ENCODE assay signal across 21 cellular contexts in the genomic region with DNA sequence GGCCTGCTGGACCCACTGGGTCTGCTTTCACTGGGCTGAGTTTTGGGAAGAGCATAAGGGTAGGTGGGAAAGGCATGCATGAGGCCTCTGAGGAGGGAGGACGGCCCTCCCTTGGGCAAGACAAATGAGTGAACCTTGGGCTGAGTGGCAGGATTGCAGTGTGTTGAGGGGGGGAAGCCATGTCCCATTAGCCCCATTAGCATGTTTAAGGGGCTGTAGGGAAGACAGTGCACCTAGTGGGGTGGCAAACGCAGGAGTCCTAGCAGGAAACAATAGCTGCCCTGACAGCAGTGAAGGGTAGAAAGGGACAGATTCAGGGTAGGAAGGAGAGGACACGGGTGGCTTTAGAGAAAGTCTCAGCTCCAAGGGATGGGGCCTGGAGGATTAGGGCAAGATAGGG. TPM values are rescaled to one million over a fixed set of nuclear protein-coding genes. Genes with fewer than 3 reads are reported as not detected.
DNase-seq lines count a peak whose midpoint lies in the region; ATAC-seq, FAIRE-seq and TF ChIP-seq lines count a peak whose summit lies in the region.
"Had no signal": no experiment of that assay in that cellular context is flagged by ENCODE, and none has a peak within 500 bp of the region (broad histone marks: within the 10 kb centered on the region; RNA-seq: fewer than 3 reads in every experiment).

No MANE protein-coding gene starts in this region.

- no peak for DNase-seq in activated naive CD4-positive, alpha-beta T cell treated with anti-CD3 and anti-CD28 coated beads, Interleukin-2, amount 50 U/mL, for 72 hours (ENCODE audit: low spot score in 2 of 2)
- DNase-seq in activated naive CD4-positive, alpha-beta T cell (lab: John Stamatoyannopoulos, UW) = no peak
- DNase-seq in WTC11 (ENCODE audit: low spot score) = no peak
- DNase-seq in glutamatergic neuron = no peak
- DNase-seq in stimulated activated effector memory CD8-positive, alpha-beta T cell treated with anti-CD3 and anti-CD28 coated beads, Interleukin-12 subunit alpha, Interleukin-12 subunit beta, amount 100 ng/mL, for 72 hours (ENCODE audit: low spot score in 2 of 2) = no peak
- DNase-seq in H54 (ENCODE audit: insufficient read length, low spot score) = no peak
- no peak for DNase-seq in effector CD4-positive, alpha-beta T cell
- DNase-seq in NCI-H526 treated with DMSO at 0.1 percent for 48 hours (lab: John Stamatoyannopoulos, UW) = no peak
- DNase-seq: BE2C; Caco-2; CD4-positive, CD25-positive, alpha-beta regulatory T cell; Kasumi-1; MG63; NCI-H1048; NCI-H1436; NCI-H2029; NCI-H2171 had no signal

- no peak for ATAC-seq in activated naive CD4-positive, alpha-beta T cell treated with anti-CD3 and anti-CD28 coated beads, Interleukin-2, amount 50 U/mL, for 72 hours
- no peak for ATAC-seq in WTC11
- ATAC-seq in stimulated activated effector memory CD8-positive, alpha-beta T cell treated with anti-CD3 and anti-CD28 coated beads, Interleukin-12 subunit alpha, Interleukin-12 subunit beta, amount 100 ng/mL, for 72 hours = no peak
- ATAC-seq: Right ventricle myocardium inferior had no signal

- H3K27me3 Mint-ChIP-seq in WTC11 (ENCODE audit: low read depth) (peaks cover 3% of the 10 kb centered on the region), glutamatergic neuron (ENCODE audit: unreplicated experiment) (peaks cover 22% of the 10 kb centered on the region)
- H3K27me3 Mint-ChIP-seq: CD4-positive, CD25-positive, alpha-beta regulatory T cell had no signal

- POLR2A ChIA-PET in WTC11 (lab: Charles Lee) = interaction anchor here (1.7 kb wide), 1 partner anchor 15 kb away, joined by 4 read pairs; no protein-coding TSS in a partner anchor

- H3K4me1 Mint-ChIP-seq in WTC11 (peaks cover 41% of the 10 kb centered on the region), glutamatergic neuron (ENCODE audit: low read depth, unreplicated experiment) (peaks cover 10% of the 10 kb centered on the region)
- H3K4me1 Mint-ChIP-seq in stimulated activated effector memory CD8-positive, alpha-beta T cell treated with anti-CD3 and anti-CD28 coated beads, Interleukin-12 subunit alpha, Interleukin-12 subunit beta, amount 100 ng/mL, for 72 hours = peaks cover 30% of the 10 kb centered on the region

- H3K27ac Mint-ChIP-seq in activated naive CD4-positive, alpha-beta T cell treated with anti-CD3 and anti-CD28 coated beads, Interleukin-2, amount 50 U/mL, for 72 hours = peak overlapping the region; percentile 5 to 9
- H3K27ac Mint-ChIP-seq in WTC11 (peak overlapping the region; percentile 55), glutamatergic neuron (ENCODE audit: unreplicated experiment) (peak overlapping the region; percentile 12)
- peak overlapping the region; percentile 90 for H3K27ac Mint-ChIP-seq in stimulated activated effector memory CD8-positive, alpha-beta T cell treated with anti-CD3 and anti-CD28 coated beads, Interleukin-12 subunit alpha, Interleukin-12 subunit beta, amount 100 ng/mL, for 72 hours

- no peak for FAIRE-seq in H54 (lab: Jason Lieb, UNC)
- FAIRE-seq: A204.1, G401.6, RCC 7860 had no signal

- no peak overlapping the region; the same call in 1 of the 2 replicates for H3K4me3 Mint-ChIP-seq in WTC11
- H3K4me3 Mint-ChIP-seq in glutamatergic neuron (ENCODE audit: unreplicated experiment) = peak overlapping the region; percentile 42
- H3K4me3 Mint-ChIP-seq in stimulated activated effector memory CD8-positive, alpha-beta T cell treated with anti-CD3 and anti-CD28 coated beads, Interleukin-12 subunit alpha, Interleukin-12 subunit beta, amount 100 ng/mL, for 72 hours = no peak overlapping the region

- TF ChIP-seq POLR2A in H54 (IDR thresholded peaks at IDR 0.05; ENCODE audit: low read depth, low read length) = no peak

- peaks cover 6% of the 10 kb centered on the region in 2 donors for H3K36me3 Mint-ChIP-seq in activated naive CD4-positive, alpha-beta T cell treated with anti-CD3 and anti-CD28 coated beads, Interleukin-2, amount 50 U/mL, for 72 hours
- H3K36me3 Mint-ChIP-seq in WTC11 (no peaks in the 10 kb centered on the region), glutamatergic neuron (ENCODE audit: unreplicated experiment) (no peaks in the 10 kb centered on the region)
- peaks cover 17% of the 10 kb centered on the region for H3K36me3 Mint-ChIP-seq in stimulated activated effector memory CD8-positive, alpha-beta T cell treated with anti-CD3 and anti-CD28 coated beads, Interleukin-12 subunit alpha, Interleukin-12 subunit beta, amount 100 ng/mL, for 72 hours
- H3K36me3 Mint-ChIP-seq: CD4-positive, CD25-positive, alpha-beta regulatory T cell had no signal

- H3K9me3 Mint-ChIP-seq in activated naive CD4-positive, alpha-beta T cell treated with anti-CD3 and anti-CD28 coated beads, Interleukin-2, amount 50 U/mL, for 72 hours = no peaks in the 10 kb centered on the region
- no peaks in the 10 kb centered on the region for H3K9me3 Mint-ChIP-seq in WTC11
- peaks cover 12% of the 10 kb centered on the region for H3K9me3 Mint-ChIP-seq in glutamatergic neuron (ENCODE audit: unreplicated experiment)
- H3K9me3 Mint-ChIP-seq in stimulated activated effector memory CD8-positive, alpha-beta T cell treated with anti-CD3 and anti-CD28 coated beads, Interleukin-12 subunit alpha, Interleukin-12 subunit beta, amount 100 ng/mL, for 72 hours = no peaks in the 10 kb centered on the region

- TF ChIP-seq CTCF in WTC11 (IDR thresholded peaks at IDR 0.05) (no peak), glutamatergic neuron (IDR thresholded peaks at IDR 0.05; ENCODE audit: partially characterized antibody, unreplicated experiment) (no peak)

- CTCF ChIA-PET in WTC11 (lab: Charles Lee) = interaction anchor here (1.8 kb wide), 1 partner anchor 9 kb away, joined by 5 read pairs; no protein-coding TSS in a partner anchor

TF ChIP-seq in WTC11, 78 proteins besides CTCF, POLR2A, EP300 and RAD21 (continues in another document):
- TF ChIP-seq FOXP4 (CRISPR knock-in tag; IDR thresholded peaks at IDR 0.05) (no peak), ZNF512 (CRISPR knock-in tag; IDR thresholded peaks at IDR 0.05; ENCODE audit: borderline replicate concordance) (no peak), CREM (CRISPR knock-in tag; IDR thresholded peaks at IDR 0.05) (no peak)

RNA-seq across cellular contexts. Expression of gene ZBTB45, which starts 3.1 kb away (rescaled TPM):
- 10 to 100 TPM in 1 of 2 donors, 1 to 10 TPM in 1; 7.9 to 12.2 TPM for total RNA-seq in activated naive CD4-positive, alpha-beta T cell treated with anti-CD3 and anti-CD28 coated beads, Interleukin-2, amount 50 U/mL, for 72 hours
- total RNA-seq in WTC11 (2021) (17.0 to 19.7 TPM (median 18.0 TPM) in 3 replicates), glutamatergic neuron (ENCODE audit: unreplicated experiment) (27.2 TPM)

RNA-seq across cellular contexts. Expression of gene SLC27A5, which starts 10.9 kb away (rescaled TPM):
- total RNA-seq in activated naive CD4-positive, alpha-beta T cell treated with anti-CD3 and anti-CD28 coated beads, Interleukin-2, amount 50 U/mL, for 72 hours = 10 to 100 TPM; 10.2 to 21.4 TPM
- total RNA-seq in WTC11 (2021) (18.8 to 22.0 TPM (median 21.9 TPM) in 3 replicates), glutamatergic neuron (ENCODE audit: unreplicated experiment) (7.4 TPM)

RNA-seq across cellular contexts. Expression of gene TRIM28, which starts 21.2 kb away (rescaled TPM):
- total RNA-seq in activated naive CD4-positive, alpha-beta T cell treated with anti-CD3 and anti-CD28 coated beads, Interleukin-2, amount 50 U/mL, for 72 hours = 100 to 1,000 TPM; 446 to 497 TPM
- total RNA-seq in WTC11 (2021) (1,095 to 1,221 TPM (median 1,108 TPM) in 3 replicates), glutamatergic neuron (ENCODE audit: unreplicated experiment) (361 TPM)

RNA-seq across cellular contexts. Expression of gene CHMP2A, which starts 32.2 kb away (rescaled TPM):
- 100 to 1,000 TPM; 112 to 114 TPM for total RNA-seq in activated naive CD4-positive, alpha-beta T cell treated with anti-CD3 and anti-CD28 coated beads, Interleukin-2, amount 50 U/mL, for 72 hours
- 109 to 126 TPM (median 119 TPM) in 3 replicates for total RNA-seq in WTC11 (2021)
- total RNA-seq in glutamatergic neuron (ENCODE audit: unreplicated experiment) = 108 TPM

RNA-seq across cellular contexts. Expression of gene UBE2M, which starts 35.7 kb away (rescaled TPM):
- total RNA-seq in activated naive CD4-positive, alpha-beta T cell treated with anti-CD3 and anti-CD28 coated beads, Interleukin-2, amount 50 U/mL, for 72 hours = 100 to 1,000 TPM; 121 to 123 TPM
- total RNA-seq in WTC11 (2021) = 93.7 to 105 TPM (median 97.1 TPM) in 3 replicates
- total RNA-seq in glutamatergic neuron (ENCODE audit: unreplicated experiment) = 118 TPM

Comparison
In these comparisons a context has a peak if more than half of its experiments do, and no peak if none do; other contexts are left out.
1. H3K27ac Mint-ChIP-seq: peak in every context shown above with its lines; median percentile 90 in stimulated activated effector memory CD8-positive, alpha-beta T cell treated with anti-CD3 and anti-CD28 coated beads, Interleukin-12 subunit alpha, Interleukin-12 subunit beta, amount 100 ng/mL, for 72 hours; 55 in WTC11; 12 in glutamatergic neuron; 7 in activated naive CD4-positive, alpha-beta T cell treated with anti-CD3 and anti-CD28 coated beads, Interleukin-2, amount 50 U/mL, for 72 hours.